8 cellular contexts compared by ENCODE assay signal in the genomic region with DNA sequence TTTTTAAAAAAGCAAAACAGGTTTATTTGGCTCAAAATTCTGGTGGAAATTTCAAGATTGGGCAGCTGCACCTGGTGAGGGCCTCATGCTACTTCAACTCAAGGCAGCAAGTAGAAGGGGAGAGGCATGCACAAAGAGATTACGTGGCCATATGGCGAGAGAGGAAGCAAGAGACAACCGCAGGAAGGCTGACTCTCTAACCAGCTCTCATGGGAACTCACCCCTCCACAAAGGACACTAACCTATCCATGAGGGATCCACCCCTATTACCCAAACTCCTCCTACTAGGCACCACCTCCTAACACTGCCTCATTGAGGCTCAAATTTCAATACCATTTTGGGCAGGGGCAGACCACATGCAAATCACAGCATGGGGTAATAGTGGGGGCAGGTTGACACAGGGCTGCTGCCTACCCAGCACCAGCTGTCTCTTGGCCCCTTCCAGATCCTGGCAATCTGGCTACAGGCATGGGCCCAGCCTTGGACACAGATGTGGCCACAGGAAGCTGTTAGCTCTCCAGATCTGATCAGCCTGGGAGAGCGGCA. TPM values are rescaled to one million over a fixed set of nuclear protein-coding genes. Genes with fewer than 3 reads are reported as not detected.
DNase-seq lines count a peak whose midpoint lies in the region; ATAC-seq, FAIRE-seq and TF ChIP-seq lines count a peak whose summit lies in the region.

No MANE protein-coding gene starts in this region.

- no peak overlapping the region for H2AK5ac ChIP-seq in H9 (ENCODE audit: insufficient read length, low read length)

- H3K9ac ChIP-seq in H9 (ENCODE audit: extremely low read depth, insufficient read length, low read length) (no peak overlapping the region), kidney (ENCODE audit: low read length in 2 of 2) (peak overlapping the region in 1 of 2 donors; percentile 99)

- no peak overlapping the region for H3K56ac ChIP-seq in H9 (ENCODE audit: insufficient read length, low read depth, low read length)

- H4K5ac ChIP-seq in H9 (ENCODE audit: insufficient read length, low read depth, low read length): no peak overlapping the region

- CTCF ChIA-PET in activated CD4-positive, alpha-beta T cell treated with anti-CD3 and anti-CD28 coated beads for 36 hours (lab: Charles Lee): interaction anchor here (4.7 kb wide), 1 partner anchor 19 kb away, joined by 61 read pairs; no protein-coding TSS in a partner anchor

- H4K20me1 ChIP-seq in H9 (ENCODE audit: control insufficient read depth, insufficient read depth, insufficient read length): no peaks in the 10 kb centered on the region

- H2BK20ac ChIP-seq in H9 (ENCODE audit: low read depth, low read length, poor library complexity, severe bottlenecking): no peak overlapping the region

- H3K14ac ChIP-seq in H9 (ENCODE audit: insufficient read depth, low read length): no peak overlapping the region

- H3K4me1 Mint-ChIP-seq in activated CD4-positive, alpha-beta T cell treated with anti-CD3 and anti-CD28 coated beads for 36 hours: peaks cover 46% of the 10 kb centered on the region
- H3K4me1 Mint-ChIP-seq in H9: peaks cover 34 to 38% of the 10 kb centered on the region in 2 experiments

- no peak overlapping the region for H2AFZ ChIP-seq in H9 (ENCODE audit: low read length)

- no peak overlapping the region for H3K4ac ChIP-seq in H9 (ENCODE audit: low read depth, low read length)

- no peak for FAIRE-seq in kidney (lab: Jason Lieb, UNC)
- no peak for FAIRE-seq in RCC 7860 (lab: Jason Lieb, UNC)

- H2BK12ac ChIP-seq in H9 (ENCODE audit: insufficient read length, low read depth, low read length): no peak overlapping the region

- H3K4me3 ChIP-seq in MG63 (peak overlapping the region; percentile 85), WERI-Rb-1 (ENCODE audit: low read depth, low read length) (peak overlapping the region; percentile 89; the same call in 1 of the 2 replicates), kidney (ENCODE audit: low read length in 2 of 2) (peak overlapping the region; percentile 26 to 97)

- H3K18ac ChIP-seq in H9 (ENCODE audit: insufficient read length, low read depth, low read length): no peak overlapping the region

- intact Hi-C loops in activated CD4-positive, alpha-beta T cell treated with anti-CD3 and anti-CD28 coated beads for 36 hours (cut with DNase I, micrococcal nuclease): loop anchor here in 1 of 2 experiments (1.0 kb wide), 1 partner anchor 37 kb away; no protein-coding TSS in a partner anchor
- intact Hi-C loops in kidney (cut with DNase I): no loop called here

- TF ChIP-seq CTCF in H9 (conservative IDR thresholded peaks at IDR 0.05) (no peak), WERI-Rb-1 (IDR thresholded peaks at IDR 0.05; ENCODE audit: low read depth, low read length) (no peak), kidney (IDR thresholded peaks at IDR 0.05; ENCODE audit: borderline replicate concordance, extremely low read depth, insufficient read depth) (no peak)

- no peaks in the 10 kb centered on the region for H3K27me3 Mint-ChIP-seq in activated CD4-positive, alpha-beta T cell treated with anti-CD3 and anti-CD28 coated beads for 36 hours
- no peaks in the 10 kb centered on the region; the same call in 1 of the 2 replicates for H3K27me3 Mint-ChIP-seq in H9 (ENCODE audit: low read depth)

- H3K27me3 ChIP-seq in H9 (ENCODE audit: insufficient read depth, low read length) (no peaks in the 10 kb centered on the region), MG63 (no peaks in the 10 kb centered on the region), WERI-Rb-1 (ENCODE audit: insufficient read depth, low read depth, severe bottlenecking) (no peaks in the 10 kb centered on the region)

- no peaks in the 10 kb centered on the region for H3K9me3 ChIP-seq in H9 (ENCODE audit: control insufficient read depth, low read depth, low read length)
- H3K9me3 ChIP-seq in MG63: no peaks in the 10 kb centered on the region
- no peaks in the 10 kb centered on the region for H3K9me3 ChIP-seq in WERI-Rb-1 (ENCODE audit: severe bottlenecking)
- no peaks in the 10 kb centered on the region for H3K9me3 ChIP-seq in kidney (ENCODE audit: control insufficient read depth in 1 of 2, low read length in 2 of 2)

- no peak overlapping the region for H2BK120ac ChIP-seq in H9 (ENCODE audit: low read depth, low read length, poor library complexity, severe bottlenecking)

- WGBS in H9 (ENCODE audit: extremely low coverage, insufficient read length, low lambda C conversion rate): no CpG with 5 or more reads among the region's 4 CpGs

- H3T11ph ChIP-seq in H9 (ENCODE audit: low read length): no peak overlapping the region

- H2BK5ac ChIP-seq in H9 (ENCODE audit: insufficient read length, low read length): no peak overlapping the region

- peaks cover 13% of the 10 kb centered on the region for H3K79me2 ChIP-seq in H9 (ENCODE audit: insufficient read depth, low read length)

- no peaks in the 10 kb centered on the region for H3K9me3 Mint-ChIP-seq in activated CD4-positive, alpha-beta T cell treated with anti-CD3 and anti-CD28 coated beads for 36 hours (ENCODE audit: low read depth)
- peaks cover 0 to 2% of the 10 kb centered on the region in 2 experiments; a peak in 1 of 5 replicates for H3K9me3 Mint-ChIP-seq in H9

- H2BK15ac ChIP-seq in H9 (ENCODE audit: low read depth, low read length): no peak overlapping the region

- no peak overlapping the region for H4K8ac ChIP-seq in H9 (replicated peaks; ENCODE audit: insufficient read length, low read depth, low read length)

- POLR2A ChIA-PET in activated CD4-positive, alpha-beta T cell treated with anti-CD3 and anti-CD28 coated beads for 36 hours (lab: Charles Lee): interaction anchor here (1.1 kb wide), 1 partner anchor 19 kb away, joined by 3 read pairs; no protein-coding TSS in a partner anchor

- peaks cover 14% of the 10 kb centered on the region for H3K23me2 ChIP-seq in H9 (ENCODE audit: insufficient read length, low read depth, low read length, poor library complexity, severe bottlenecking)

- ATAC-seq in activated CD4-positive, alpha-beta T cell treated with anti-CD3 and anti-CD28 coated beads for 36 hours: no peak

- H3K79me1 ChIP-seq in H9 (ENCODE audit: insufficient read depth, low read depth, low read length, poor library complexity, severe bottlenecking): peaks cover 5% of the 10 kb centered on the region

- peak overlapping the region; percentile 77 for H3K4me2 ChIP-seq in H9 (ENCODE audit: insufficient read depth, insufficient read length, low read length)

- H3K36me3 Mint-ChIP-seq in activated CD4-positive, alpha-beta T cell treated with anti-CD3 and anti-CD28 coated beads for 36 hours (ENCODE audit: low read depth): peaks cover 16% of the 10 kb centered on the region
- H3K36me3 Mint-ChIP-seq in H9 (ENCODE audit: insufficient read depth in 1 of 3, low read depth in 3 of 3): peaks cover 2 to 6% (median 5%) of the 10 kb centered on the region in 3 experiments; a peak in 5 of 7 replicates

- no peak overlapping the region for H3K27ac ChIP-seq in H9 (ENCODE audit: insufficient read length, low read depth, low read length)
- peak overlapping the region; percentile 98 for H3K27ac ChIP-seq in WERI-Rb-1
- no peak overlapping the region for H3K27ac ChIP-seq in kidney (ENCODE audit: low read depth in 2 of 2, low read length in 2 of 2)

- H3K4me1 ChIP-seq in H9 (ENCODE audit: insufficient read depth, low read length): peaks cover 12% of the 10 kb centered on the region
- H3K4me1 ChIP-seq in kidney (ENCODE audit: control insufficient read depth in 1 of 2, insufficient read depth in 1 of 2, low read depth in 1 of 2, low read length in 2 of 2): peaks cover 25 to 34% of the 10 kb centered on the region in 2 donors

- H3K36me3 ChIP-seq in MG63 (peaks cover 11% of the 10 kb centered on the region), WERI-Rb-1 (peaks cover 12% of the 10 kb centered on the region), kidney (ENCODE audit: control insufficient read depth in 1 of 2, insufficient read depth in 2 of 2, low read length in 2 of 2) (no peaks in the 10 kb centered on the region)

- H4K91ac ChIP-seq in H9 (ENCODE audit: insufficient read length, low read depth, low read length): no peak overlapping the region

- H3K4me3 Mint-ChIP-seq in activated CD4-positive, alpha-beta T cell treated with anti-CD3 and anti-CD28 coated beads for 36 hours: peak overlapping the region; percentile 87
- H3K4me3 Mint-ChIP-seq in H9: peak overlapping the region; percentile 95 to 97

- peak overlapping the region; percentile 61 for H3K27ac Mint-ChIP-seq in activated CD4-positive, alpha-beta T cell treated with anti-CD3 and anti-CD28 coated beads for 36 hours
- peak overlapping the region; percentile 25 to 53 (median 44); a peak in 3 of 7 replicates for H3K27ac Mint-ChIP-seq in H9

- DNase-seq in activated CD4-positive, alpha-beta T cell treated with anti-CD3 and anti-CD28 coated beads for 36 hours: no peak
- DNase-seq in activated CD4-positive, alpha-beta T cell treated with anti-CD3 and anti-CD28 coated beads for 1 hour: no peak
- peak; percentile 64 for DNase-seq in H9
- DNase-seq in MG63: peak; percentile 55
- peak; percentile 75 for DNase-seq in WERI-Rb-1
- peak; percentile 48 for DNase-seq in kidney
- DNase-seq in HuH-7.5 (ENCODE audit: low spot score): no peak
- no peak for DNase-seq in RCC 7860 (ENCODE audit: low spot score)

- no peak overlapping the region for H3K23ac ChIP-seq in H9 (ENCODE audit: insufficient read length, low read depth, low read length)

RNA-seq across cellular contexts. Expression of gene CAPN10, which starts 2.0 kb away (rescaled TPM):
- 10 to 100 TPM; 22.1 to 30.2 TPM for total RNA-seq in activated CD4-positive, alpha-beta T cell treated with anti-CD3 and anti-CD28 coated beads for 36 hours
- total RNA-seq in H9 (2021): 45.0 and 47.4 TPM in 2 replicates
- 12.5 and 18.4 TPM in 2 replicates for total RNA-seq in MG63 (2014; rRNA removed; shearing (Covaris generic); ENCODE audit: low replicate concordance)
- 50.9 TPM for total RNA-seq in kidney
- 26.3 TPM for polyA plus RNA-seq in kidney (ENCODE audit: insufficient read depth, low read depth, low replicate concordance)

RNA-seq across cellular contexts. Expression of gene RNPEPL1, which starts 16.3 kb away (rescaled TPM):
- 10 to 100 TPM; 35.7 to 43.8 TPM for total RNA-seq in activated CD4-positive, alpha-beta T cell treated with anti-CD3 and anti-CD28 coated beads for 36 hours
- 22.5 and 24.7 TPM in 2 replicates for total RNA-seq in H9 (2021)
- 13.6 and 13.9 TPM in 2 replicates for total RNA-seq in MG63 (2014; rRNA removed; shearing (Covaris generic); ENCODE audit: low replicate concordance)
- total RNA-seq in kidney: 77.4 TPM
- polyA plus RNA-seq in kidney (ENCODE audit: insufficient read depth, low read depth, low replicate concordance): 65.4 TPM

RNA-seq across cellular contexts. Expression of gene DUSP28, which starts 24.4 kb away (rescaled TPM):
- 1 to 10 TPM; 3.3 to 5.0 TPM for total RNA-seq in activated CD4-positive, alpha-beta T cell treated with anti-CD3 and anti-CD28 coated beads for 36 hours
- total RNA-seq in H9 (2021): 1.6 and 2.9 TPM in 2 replicates
- 6.3 and 7.3 TPM in 2 replicates for total RNA-seq in MG63 (2014; rRNA removed; shearing (Covaris generic); ENCODE audit: low replicate concordance)
- total RNA-seq in kidney: 7.0 TPM
- polyA plus RNA-seq in kidney (ENCODE audit: insufficient read depth, low read depth, low replicate concordance): 5.9 TPM

RNA-seq across cellular contexts. Expression of gene ANKMY1, which starts 26.8 kb away (rescaled TPM):
- 10 to 100 TPM; 20.7 to 24.0 TPM for total RNA-seq in activated CD4-positive, alpha-beta T cell treated with anti-CD3 and anti-CD28 coated beads for 36 hours
- total RNA-seq in H9 (2021) (8.6 and 13.7 TPM in 2 replicates), kidney (22.1 TPM)
- 10.2 and 23.8 TPM in 2 replicates for total RNA-seq in MG63 (2014; rRNA removed; shearing (Covaris generic); ENCODE audit: low replicate concordance)
- polyA plus RNA-seq in kidney (ENCODE audit: insufficient read depth, low read depth, low replicate concordance): 3.0 TPM

RNA-seq across cellular contexts. Expression of gene GPR35, which starts 40.7 kb away (rescaled TPM):
- total RNA-seq in activated CD4-positive, alpha-beta T cell treated with anti-CD3 and anti-CD28 coated beads for 36 hours: 1 to 10 TPM; 3.6 to 4.1 TPM
- total RNA-seq in H9 (2021): 0.66 and 1.4 TPM in 2 replicates
- total RNA-seq in MG63 (2014; rRNA removed; shearing (Covaris generic); ENCODE audit: low replicate concordance): 0.35 and 2.2 TPM in 2 replicates
- total RNA-seq in kidney: 6.7 TPM
- polyA plus RNA-seq in kidney (ENCODE audit: insufficient read depth, low read depth, low replicate concordance): 1.7 TPM

Comparison
In these comparisons a context has a peak if more than half of its experiments do, and no peak if none do; other contexts are left out.
1. DNase-seq: peak in H9 (single experiment), MG63 (single experiment), WERI-Rb-1 (single experiment) and kidney (single experiment); none in activated CD4-positive, alpha-beta T cell treated with anti-CD3 and anti-CD28 coated beads for 36 hours (single experiment), activated CD4-positive, alpha-beta T cell treated with anti-CD3 and anti-CD28 coated beads for 1 hour (single experiment), HuH-7.5 (single experiment) and RCC 7860 (single experiment).
2. Peak in every context shown above with its lines, with median percentiles within 50 percentile points of each other: H3K4me3 ChIP-seq.